11 cellular contexts compared by ENCODE assay signal in genomic region chr2:26712486-26713465, GRCh38. TPM values are rescaled to one million over a fixed set of nuclear protein-coding genes. Genes with fewer than 3 reads are reported as not detected.
DNase-seq lines count a peak whose midpoint lies in the region; ATAC-seq and TF ChIP-seq lines count a peak whose summit lies in the region.
"Had no signal": no experiment of that assay in that cellular context is flagged by ENCODE, and none has a peak within 500 bp of the region (broad histone marks: within the 10 kb centered on the region; RNA-seq: fewer than 3 reads in every experiment).

No MANE protein-coding gene starts in this region.

- TF ChIP-seq CTCF in transverse colon (IDR thresholded peaks at IDR 0.05) (no peak), ovary (IDR thresholded peaks at IDR 0.05) (no peak), left lung (IDR thresholded peaks at IDR 0.05) (no peak)

- in situ Hi-C loops in transverse colon (cut with MboI; ENCODE audit: low pct_ligation_motif_present in 1 of 4, low pct_unique_long_range_greater_than_20kb in 1 of 4, low sequenced_read_pairs in 3 of 4) = no loop called here

- no peak for TF ChIP-seq EP300 in transverse colon (IDR thresholded peaks at IDR 0.05; ENCODE audit: low read depth)
- TF ChIP-seq EP300 in ovary (IDR thresholded peaks at IDR 0.05) = no peak

- H3K4me3 ChIP-seq in transverse colon = no peak overlapping the region
- no peak overlapping the region for H3K4me3 ChIP-seq in ovary
- no peak overlapping the region for H3K4me3 ChIP-seq in left lung

- no peak for ATAC-seq in left lung
- no peak for ATAC-seq in HG02798 (IDR thresholded peaks at IDR 0.05; ENCODE audit: poor library complexity, unreplicated experiment)

- TF ChIP-seq POLR2A in transverse colon (IDR thresholded peaks at IDR 0.05) (no peak), ovary (IDR thresholded peaks at IDR 0.05) (no peak)

- H3K9me3 ChIP-seq in transverse colon = no peaks in the 10 kb centered on the region
- no peaks in the 10 kb centered on the region for H3K9me3 ChIP-seq in ovary
- H3K9me3 ChIP-seq in left lung = no peaks in the 10 kb centered on the region

- H3K4me1 ChIP-seq in transverse colon = peaks cover 0 to 21% (median 8%) of the 10 kb centered on the region in 4 donors
- no peaks in the 10 kb centered on the region for H3K4me1 ChIP-seq in ovary (ENCODE audit: insufficient read depth)
- no peaks in the 10 kb centered on the region for H3K4me1 ChIP-seq in left lung

- no peaks in the 10 kb centered on the region for H3K27me3 ChIP-seq in transverse colon
- H3K27me3 ChIP-seq in ovary = no peaks in the 10 kb centered on the region
- no peaks in the 10 kb centered on the region for H3K27me3 ChIP-seq in left lung
- H3K27me3 ChIP-seq: brain microvascular endothelial cell had no signal

- DNase-seq in NCI-H82 (lab: John Stamatoyannopoulos, UW) (peak; percentile 45), NCI-H82 treated with DMSO at 0.1 percent for 48 hours (lab: John Stamatoyannopoulos, UW; ENCODE audit: unreplicated experiment) (no peak), SHP77 (lab: John Stamatoyannopoulos, UW) (peak; percentile 91 to 94), hypothalamus (lab: John Stamatoyannopoulos, UW) (peak in 45 of 51 donors; percentile 4 to 90 (median 57)), transverse colon (no peak), ovary (no peak), left lung (no peak)
- DNase-seq: brain microvascular endothelial cell, Kasumi-1, naive B cell had no signal

- H3K36me3 ChIP-seq in transverse colon (no peaks in the 10 kb centered on the region), ovary (no peaks in the 10 kb centered on the region), left lung (no peaks in the 10 kb centered on the region)
- H3K36me3 ChIP-seq: brain microvascular endothelial cell had no signal

- 76% methylated on average over 11 of the region's 11 CpGs; no CpG with 5 or more reads in 1 of the 2 donors for WGBS in transverse colon (ENCODE audit: low coverage in 1 of 2), 2 donors
- WGBS in ovary, 3 donors = 83 to 92% (median 91%) methylated on average over 11 of the region's 11 CpGs

- intact Hi-C loops in transverse colon (cut with DNase I; ENCODE audit: low total_unique reads) = no loop called here
- intact Hi-C loops in ovary (cut with DNase I) = no loop called here
- intact Hi-C loops in left lung (cut with DNase I) = no loop called here

- H3K27ac ChIP-seq in transverse colon (peak overlapping the region; percentile 32 to 80 (median 56)), ovary (no peak overlapping the region), left lung (no peak overlapping the region)
- H3K27ac ChIP-seq: brain microvascular endothelial cell had no signal

RNA-seq across cellular contexts. Expression of gene KCNK3, which starts 20.3 kb away (rescaled TPM):
- 1 to 10 TPM in 1 of 4 donors, under 1 TPM in 3; 0.37 to 1.5 (median 0.82) TPM for total RNA-seq in transverse colon
- 1 to 10 TPM; 1.1 to 5.2 (median 2.1) TPM for total RNA-seq in ovary
- 10 to 100 TPM in 1 of 2 donors, under 1 TPM in 1; 0.76 to 78.2 TPM for polyA plus RNA-seq in ovary
- 10 to 100 TPM; 17.8 to 24.1 TPM for total RNA-seq in left lung

RNA-seq across cellular contexts. Expression of gene SLC35F6, which starts 51.3 kb away (rescaled TPM):
- total RNA-seq in transverse colon (10 to 100 TPM; 23.3 to 36.3 (median 33.3) TPM), ovary (10 to 100 TPM; 13.1 to 53.5 (median 26.8) TPM), left lung (10 to 100 TPM; 45.6 to 62.1 TPM)
- polyA plus RNA-seq in ovary = 10 to 100 TPM; 11.1 to 27.3 TPM

Comparison
In these comparisons a context has a peak if more than half of its experiments do, and no peak if none do; other contexts are left out.
1. DNase-seq: peak in NCI-H82 (single experiment), SHP77 (2 of 2) and hypothalamus (45 of 51); none in NCI-H82 treated with DMSO at 0.1 percent for 48 hours (single experiment), transverse colon (single experiment), ovary (0 of 5) and left lung (0 of 2).
2. H3K27ac ChIP-seq: peak in transverse colon (4 of 4); none in ovary (0 of 2) and left lung (0 of 2).